In genomic region chr1:94273111-94273510, GRCh38 we compare ENCODE assay signal across 2 cellular contexts.
TF ChIP-seq lines count a peak whose summit lies in the region.

No MANE protein-coding gene starts in this region.

TF ChIP-seq in SK-N-SH treated with all-trans-retinoic acid at 6 μM for 48 hours, 23 proteins besides CTCF, POLR2A, EP300 and RAD21 (continued from another document):
- TF ChIP-seq, protein P1, sequence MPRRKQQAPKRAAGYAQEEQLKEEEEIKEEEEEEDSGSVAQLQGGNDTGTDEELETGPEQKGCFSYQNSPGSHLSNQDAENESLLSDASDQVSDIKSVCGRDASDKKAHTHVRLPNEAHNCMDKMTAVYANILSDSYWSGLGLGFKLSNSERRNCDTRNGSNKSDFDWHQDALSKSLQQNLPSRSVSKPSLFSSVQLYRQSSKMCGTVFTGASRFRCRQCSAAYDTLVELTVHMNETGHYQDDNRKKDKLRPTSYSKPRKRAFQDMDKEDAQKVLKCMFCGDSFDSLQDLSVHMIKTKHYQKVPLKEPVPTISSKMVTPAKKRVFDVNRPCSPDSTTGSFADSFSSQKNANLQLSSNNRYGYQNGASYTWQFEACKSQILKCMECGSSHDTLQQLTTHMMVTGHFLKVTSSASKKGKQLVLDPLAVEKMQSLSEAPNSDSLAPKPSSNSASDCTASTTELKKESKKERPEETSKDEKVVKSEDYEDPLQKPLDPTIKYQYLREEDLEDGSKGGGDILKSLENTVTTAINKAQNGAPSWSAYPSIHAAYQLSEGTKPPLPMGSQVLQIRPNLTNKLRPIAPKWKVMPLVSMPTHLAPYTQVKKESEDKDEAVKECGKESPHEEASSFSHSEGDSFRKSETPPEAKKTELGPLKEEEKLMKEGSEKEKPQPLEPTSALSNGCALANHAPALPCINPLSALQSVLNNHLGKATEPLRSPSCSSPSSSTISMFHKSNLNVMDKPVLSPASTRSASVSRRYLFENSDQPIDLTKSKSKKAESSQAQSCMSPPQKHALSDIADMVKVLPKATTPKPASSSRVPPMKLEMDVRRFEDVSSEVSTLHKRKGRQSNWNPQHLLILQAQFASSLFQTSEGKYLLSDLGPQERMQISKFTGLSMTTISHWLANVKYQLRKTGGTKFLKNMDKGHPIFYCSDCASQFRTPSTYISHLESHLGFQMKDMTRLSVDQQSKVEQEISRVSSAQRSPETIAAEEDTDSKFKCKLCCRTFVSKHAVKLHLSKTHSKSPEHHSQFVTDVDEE (CRISPR knock-in tag; IDR thresholded peaks at IDR 0.05), result no peak
- TF ChIP-seq TOX (CRISPR knock-in tag; IDR thresholded peaks at IDR 0.05; ENCODE audit: borderline replicate concordance), result no peak
- TF ChIP-seq ZNF565 (CRISPR knock-in tag; conservative IDR thresholded peaks at IDR 0.05; ENCODE audit: low read depth), result no peak
- TF ChIP-seq TCF4 (CRISPR knock-in tag; IDR thresholded peaks at IDR 0.05; ENCODE audit: borderline replicate concordance), result no peak
- TF ChIP-seq ZFP30 (CRISPR knock-in tag; IDR thresholded peaks at IDR 0.05), result no peak
- no peak for TF ChIP-seq BACH2 (CRISPR knock-in tag; IDR thresholded peaks at IDR 0.05; ENCODE audit: borderline replicate concordance)
- TF ChIP-seq CSDC2 (CRISPR knock-in tag; IDR thresholded peaks at IDR 0.05), result no peak
- no peak for TF ChIP-seq ZC3H10 (CRISPR knock-in tag; IDR thresholded peaks at IDR 0.05)
- TF ChIP-seq RARB (CRISPR knock-in tag; IDR thresholded peaks at IDR 0.05), result no peak

TF ChIP-seq in SK-N-SH, 30 proteins besides CTCF, POLR2A, EP300 and RAD21 (continued from another document):
- TF ChIP-seq MXI1 (IDR thresholded peaks at IDR 0.05; ENCODE audit: low read depth, low read length), result no peak
- TF ChIP-seq TEAD4 (IDR thresholded peaks at IDR 0.05; ENCODE audit: borderline replicate concordance, insufficient read depth), result no peak
- no peak for TF ChIP-seq NRF1 (IDR thresholded peaks at IDR 0.05; ENCODE audit: low read depth, low read length)
TF ChIP-seq in SK-N-SH: peak in this region for 0.
